In genomic region chr16:50459681-50460080, GRCh38 we compare ENCODE assay signal across 21 cellular contexts.
DNase-seq lines count a peak whose midpoint lies in the region; ATAC-seq and TF ChIP-seq lines count a peak whose summit lies in the region.
"Had no signal": no experiment of that assay in that cellular context is flagged by ENCODE, and none has a peak within 500 bp of the region (broad histone marks: within the 10 kb centered on the region; RNA-seq: fewer than 3 reads in every experiment).

No MANE protein-coding gene starts in this region.

- peaks cover 61 to 72% of the 10 kb centered on the region in 2 experiments for H3K4me1 Mint-ChIP-seq in H9
- peaks cover 68% of the 10 kb centered on the region for H3K4me1 Mint-ChIP-seq in WTC11

- H2AK5ac ChIP-seq in H9 (ENCODE audit: insufficient read length, low read length), result no peak overlapping the region

- H2BK120ac ChIP-seq in H9 (ENCODE audit: low read depth, low read length, poor library complexity, severe bottlenecking), result no peak overlapping the region

- no peaks in the 10 kb centered on the region for H3K23me2 ChIP-seq in H9 (ENCODE audit: insufficient read length, low read depth, low read length, poor library complexity, severe bottlenecking)

- peak overlapping the region; percentile 46 to 93 (median 77); a peak in 6 of 7 replicates for H3K27ac Mint-ChIP-seq in H9
- peak overlapping the region; percentile 91 for H3K27ac Mint-ChIP-seq in WTC11

- CTCF ChIA-PET in WTC11 (lab: Charles Lee), result interaction anchor here (1.0 to 1.2 kb wide), 3 partner anchors 10 to 206 kb away, joined by 3 to 4 read pairs (median 3); no protein-coding TSS in a partner anchor

- H2AFZ ChIP-seq in H9 (ENCODE audit: low read length), result no peak overlapping the region
- H2AFZ ChIP-seq: PC-9 had no signal

- H3K4me3 Mint-ChIP-seq in H9, result peak overlapping the region; percentile 6 to 12; a peak in 2 of 5 replicates
- H3K4me3 Mint-ChIP-seq in WTC11, result peak overlapping the region; percentile 39; the same call in 1 of the 2 replicates

- H3K23ac ChIP-seq in H9 (ENCODE audit: insufficient read length, low read depth, low read length), result no peak overlapping the region

- H3K9me3 ChIP-seq in H9 (ENCODE audit: control insufficient read depth, low read depth, low read length) (no peaks in the 10 kb centered on the region), lower lobe of right lung (no peaks in the 10 kb centered on the region), stomach (no peaks in the 10 kb centered on the region)
- H3K9me3 ChIP-seq: MG63, SK-N-SH had no signal

- H3K9me3 Mint-ChIP-seq in H9 (no peaks in the 10 kb centered on the region; a peak in 2 of 5 replicates), WTC11 (no peaks in the 10 kb centered on the region)

- H3K14ac ChIP-seq in H9 (ENCODE audit: insufficient read depth, low read length), result no peak overlapping the region

- H3K36me3 ChIP-seq in lower lobe of right lung, result no peaks in the 10 kb centered on the region
- no peaks in the 10 kb centered on the region for H3K36me3 ChIP-seq in stomach
- H3K36me3 ChIP-seq: MG63 had no signal

- H3K27me3 ChIP-seq in H9 (ENCODE audit: insufficient read depth, low read length), result no peaks in the 10 kb centered on the region
- H3K27me3 ChIP-seq in lower lobe of right lung (ENCODE audit: low read depth), result peaks cover 44% of the 10 kb centered on the region
- H3K27me3 ChIP-seq in stomach, result peaks cover 0 to 25% (median 0%) of the 10 kb centered on the region in 3 donors
- H3K27me3 ChIP-seq: MG63 had no signal

- H3K4ac ChIP-seq in H9 (ENCODE audit: low read depth, low read length), result no peak overlapping the region

- no peak overlapping the region for H2BK20ac ChIP-seq in H9 (ENCODE audit: low read depth, low read length, poor library complexity, severe bottlenecking)

- no peak for TF ChIP-seq EP300 in stomach (IDR thresholded peaks at IDR 0.05)

- H3K79me2 ChIP-seq in H9 (ENCODE audit: insufficient read depth, low read length), result no peaks in the 10 kb centered on the region

- H3K9ac ChIP-seq in H9 (ENCODE audit: extremely low read depth, insufficient read length, low read length), result no peak overlapping the region
- H3K9ac ChIP-seq: SK-N-SH had no signal

- peaks cover 22% of the 10 kb centered on the region for H3K4me1 ChIP-seq in H9 (ENCODE audit: insufficient read depth, low read length)
- H3K4me1 ChIP-seq in lower lobe of right lung, result no peaks in the 10 kb centered on the region
- peaks cover 0 to 10% (median 4%) of the 10 kb centered on the region in 4 donors for H3K4me1 ChIP-seq in stomach

- H4K5ac ChIP-seq in H9 (ENCODE audit: insufficient read length, low read depth, low read length), result no peak overlapping the region

- no peak overlapping the region for H3K18ac ChIP-seq in H9 (ENCODE audit: insufficient read length, low read depth, low read length)

- no peak overlapping the region for H4K91ac ChIP-seq in H9 (ENCODE audit: insufficient read length, low read depth, low read length)

- no peak overlapping the region for H4K8ac ChIP-seq in H9 (replicated peaks; ENCODE audit: insufficient read length, low read depth, low read length)

- POLR2A ChIA-PET in WTC11 (lab: Charles Lee), result interaction anchor here (0.5 kb wide), 1 partner anchor 267 kb away, joined by 3 read pairs; no protein-coding TSS in a partner anchor

- intact Hi-C loops in lower lobe of right lung (cut with DNase I) (no loop called here), posterior vena cava (cut with DNase I) (no loop called here), stomach (cut with DNase I; ENCODE audit: low total_unique reads) (no loop called here)

- H3T11ph ChIP-seq in H9 (ENCODE audit: low read length), result no peak overlapping the region

- DNase-seq in H9 (no peak), WTC11 (ENCODE audit: low spot score) (no peak), lower lobe of right lung (peak; percentile 12), posterior vena cava (ENCODE audit: low spot score) (peak; percentile 44), NCI-H526 (lab: John Stamatoyannopoulos, UW) (no peak), stomach (no peak)
- no peak for DNase-seq in activated CD4-positive, alpha-beta T cell treated with anti-CD3 and anti-CD28 coated beads, Interleukin-2, amount 50 U/mL, for 1 hour
- DNase-seq: MG63, NCI-H1048, NCI-H1417 treated with DMSO at 0.1 percent for 48 hours, NCI-H187 treated with DMSO at 0.1 percent for 48 hours, NCI-H2107, NCI-H446 treated with DMSO at 0.1 percent for 48 hours, NCI-H69, PC-9, RPMI8226, SIG-M5, SK-N-SH had no signal

- TF ChIP-seq CTCF in H9 (conservative IDR thresholded peaks at IDR 0.05) (no peak), WTC11 (IDR thresholded peaks at IDR 0.05) (no peak), lower lobe of right lung (IDR thresholded peaks at IDR 0.05) (no peak), stomach (IDR thresholded peaks at IDR 0.05) (no peak)

- no peak overlapping the region for H2BK15ac ChIP-seq in H9 (ENCODE audit: low read depth, low read length)

- H2BK5ac ChIP-seq in H9 (ENCODE audit: insufficient read length, low read length), result no peak overlapping the region

- no peak overlapping the region for H3K56ac ChIP-seq in H9 (ENCODE audit: insufficient read length, low read depth, low read length)

- H3K4me3 ChIP-seq in lower lobe of right lung, result no peak overlapping the region
- H3K4me3 ChIP-seq in stomach, result no peak overlapping the region
- H3K4me3 ChIP-seq: K562, MG63, PC-9 had no signal

- H4K20me1 ChIP-seq in H9 (ENCODE audit: control insufficient read depth, insufficient read depth, insufficient read length), result no peaks in the 10 kb centered on the region

- H3K36me3 Mint-ChIP-seq in H9 (ENCODE audit: insufficient read depth in 1 of 3, low read depth in 3 of 3) (no peaks in the 10 kb centered on the region), WTC11 (no peaks in the 10 kb centered on the region)

- ATAC-seq in WTC11 (no peak), lower lobe of right lung (no peak)
- ATAC-seq: HepG2, K562 had no signal

- TF ChIP-seq POLR2A in stomach (IDR thresholded peaks at IDR 0.05), result no peak

- H3K79me1 ChIP-seq in H9 (ENCODE audit: insufficient read depth, low read depth, low read length, poor library complexity, severe bottlenecking), result no peaks in the 10 kb centered on the region

- no peak overlapping the region for H3K27ac ChIP-seq in H9 (ENCODE audit: insufficient read length, low read depth, low read length)
- no peak overlapping the region for H3K27ac ChIP-seq in lower lobe of right lung
- peak overlapping the region in 1 of 5 donors; percentile 46 for H3K27ac ChIP-seq in stomach
- H3K27ac ChIP-seq: C4-2B, PC-9 had no signal

- peaks cover 49% of the 10 kb centered on the region for H3K27me3 Mint-ChIP-seq in H9 (ENCODE audit: low read depth)
- peaks cover 28% of the 10 kb centered on the region for H3K27me3 Mint-ChIP-seq in WTC11 (ENCODE audit: low read depth)

- H3K4me2 ChIP-seq in H9 (ENCODE audit: insufficient read depth, insufficient read length, low read length), result peak overlapping the region; percentile 72
- H3K4me2 ChIP-seq: PC-9, SK-N-SH had no signal

- H2BK12ac ChIP-seq in H9 (ENCODE audit: insufficient read length, low read depth, low read length), result no peak overlapping the region

- WGBS in H9 (ENCODE audit: extremely low coverage, insufficient read length, low lambda C conversion rate), result no CpG with 5 or more reads among the region's 9 CpGs
- WGBS in stomach, 5 donors, result 41 to 57% (median 54%) methylated on average over 9 of the region's 9 CpGs

TF ChIP-seq in WTC11, 78 proteins besides CTCF, POLR2A, EP300 and RAD21:
- TF ChIP-seq ELF4 (CRISPR knock-in tag; IDR thresholded peaks at IDR 0.05; ENCODE audit: low read depth), result no peak
- TF ChIP-seq ZNF425 (CRISPR knock-in tag; conservative IDR thresholded peaks at IDR 0.05), result no peak
- TF ChIP-seq GRHL2 (CRISPR knock-in tag; IDR thresholded peaks at IDR 0.05; ENCODE audit: insufficient replicate concordance, severe bottlenecking), result no peak
- TF ChIP-seq E2F5 (CRISPR knock-in tag; IDR thresholded peaks at IDR 0.05), result no peak
- TF ChIP-seq PRRX2 (CRISPR knock-in tag; IDR thresholded peaks at IDR 0.05), result no peak
- TF ChIP-seq, protein P1, sequence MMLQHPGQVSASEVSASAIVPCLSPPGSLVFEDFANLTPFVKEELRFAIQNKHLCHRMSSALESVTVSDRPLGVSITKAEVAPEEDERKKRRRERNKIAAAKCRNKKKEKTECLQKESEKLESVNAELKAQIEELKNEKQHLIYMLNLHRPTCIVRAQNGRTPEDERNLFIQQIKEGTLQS (CRISPR knock-in tag; conservative IDR thresholded peaks at IDR 0.05), result no peak
- no peak for TF ChIP-seq RELA (CRISPR knock-in tag; IDR thresholded peaks at IDR 0.05; ENCODE audit: borderline replicate concordance)
- TF ChIP-seq FOXK1 (CRISPR knock-in tag; IDR thresholded peaks at IDR 0.05), result no peak
- TF ChIP-seq KAT7 (CRISPR knock-in tag; IDR thresholded peaks at IDR 0.05; ENCODE audit: borderline replicate concordance), result no peak

Comparison
In these comparisons a context has a peak if more than half of its experiments do, and no peak if none do; other contexts are left out.
1. DNase-seq: peak in lower lobe of right lung (single experiment) and posterior vena cava (single experiment); none in H9 (single experiment), WTC11 (single experiment), NCI-H526 (0 of 2), stomach (single experiment) and activated CD4-positive, alpha-beta T cell treated with anti-CD3 and anti-CD28 coated beads, Interleukin-2, amount 50 U/mL, for 1 hour (single experiment).